24 cellular contexts compared by ENCODE assay signal in genomic region chr6:157603971-157604370, GRCh38.
"Had no signal": no experiment of that assay in that cellular context is flagged by ENCODE, and none has a peak within 500 bp of the region (broad histone marks: within the 10 kb centered on the region; RNA-seq: fewer than 3 reads in every experiment).

No MANE protein-coding gene starts in this region.

- H3K4me3 ChIP-seq: left ventricle myocardium inferior, lung, pancreas, right atrium auricular region, right lobe of liver, smooth muscle cell, transverse colon, upper lobe of left lung had no signal

- H3K27me3 Mint-ChIP-seq: stimulated activated naive B cell treated with anti-CD40 and anti-IgM and Interleukin-4, amounts not matched to agents 10 μg/mL and 1 μg/mL and 100 μg/mL, for 72 hours; stimulated activated naive CD8-positive, alpha-beta T cell treated with anti-CD3 and anti-CD28 coated beads, Interleukin-15, Interleukin-2, amounts not matched to agents 100 ng/mL and 50 ng/mL, for 24 hours had no signal

- DNase-seq: head of caudate nucleus; hippocampal formation; kidney; left ventricle myocardium inferior; naive thymus-derived CD8-positive, alpha-beta T cell; nucleus accumbens; pancreas; posterior cingulate gyrus; right lobe of liver; stimulated activated CD4-positive, alpha-beta T cell treated with anti-CD3 and anti-CD28 coated beads, Interleukin-1b, Interleukin-23, amount 100 ng/mL, for 48 hours; stimulated activated CD4-positive, alpha-beta T cell treated with anti-CD3 and anti-CD28 coated beads, Interleukin-2, amount 100 ng/mL, for 48 hours; stimulated activated CD4-positive, alpha-beta T cell treated with anti-CD3 and anti-CD28 coated beads, Interleukin-4, amount 100 ng/mL, for 4 hours; stimulated activated CD8-positive, alpha-beta memory T cell treated with anti-CD3 and anti-CD28 coated beads, Interleukin-4, amount 100 ng/mL, for 48 hours; stimulated activated naive B cell treated with anti-CD40 and anti-IgM and Interleukin-4, amounts not matched to agents 10 μg/mL and 1 μg/mL and 100 μg/mL, for 72 hours; substantia nigra had no signal

- H3K36me3 ChIP-seq: left ventricle myocardium inferior, pancreas, right atrium auricular region, right lobe of liver, transverse colon, upper lobe of left lung had no signal

- H3K36me3 Mint-ChIP-seq: naive thymus-derived CD8-positive, alpha-beta T cell had no signal

- ATAC-seq: left colon; naive thymus-derived CD8-positive, alpha-beta T cell; pancreas; right lobe of liver; stimulated activated naive B cell treated with anti-CD40 and anti-IgM and Interleukin-4, amounts not matched to agents 10 μg/mL and 1 μg/mL and 100 μg/mL, for 72 hours had no signal

- H3K4me3 Mint-ChIP-seq: naive thymus-derived CD8-positive, alpha-beta T cell; nephron; neural crest cell; stimulated activated naive B cell treated with anti-CD40 and anti-IgM and Interleukin-4, amounts not matched to agents 10 μg/mL and 1 μg/mL and 100 μg/mL, for 72 hours; stimulated activated naive CD8-positive, alpha-beta T cell treated with anti-CD3 and anti-CD28 coated beads, Interleukin-15, Interleukin-2, amounts not matched to agents 100 ng/mL and 50 ng/mL, for 24 hours had no signal

- H3K27ac ChIP-seq: left ventricle myocardium inferior, pancreas, right atrium auricular region, right lobe of liver, transverse colon, upper lobe of left lung had no signal

- H3K4me1 ChIP-seq: left ventricle myocardium inferior, pancreas, right lobe of liver, transverse colon had no signal

- H3K9me3 Mint-ChIP-seq: naive thymus-derived CD8-positive, alpha-beta T cell; nephron; neural crest cell; stimulated activated naive B cell treated with anti-CD40 and anti-IgM and Interleukin-4, amounts not matched to agents 10 μg/mL and 1 μg/mL and 100 μg/mL, for 72 hours; stimulated activated naive CD8-positive, alpha-beta T cell treated with anti-CD3 and anti-CD28 coated beads, Interleukin-15, Interleukin-2, amounts not matched to agents 100 ng/mL and 50 ng/mL, for 24 hours had no signal

- H3K27ac Mint-ChIP-seq: naive thymus-derived CD8-positive, alpha-beta T cell; nephron; stimulated activated naive B cell treated with anti-CD40 and anti-IgM and Interleukin-4, amounts not matched to agents 10 μg/mL and 1 μg/mL and 100 μg/mL, for 72 hours; stimulated activated naive CD8-positive, alpha-beta T cell treated with anti-CD3 and anti-CD28 coated beads, Interleukin-15, Interleukin-2, amounts not matched to agents 100 ng/mL and 50 ng/mL, for 24 hours had no signal

- H3K9me3 ChIP-seq: left ventricle myocardium inferior, pancreas, right atrium auricular region, right lobe of liver, transverse colon, upper lobe of left lung had no signal

- H3K27me3 ChIP-seq: pancreas, right atrium auricular region, right lobe of liver, transverse colon, upper lobe of left lung had no signal
